8 cellular contexts compared by ENCODE assay signal in the genomic region with DNA sequence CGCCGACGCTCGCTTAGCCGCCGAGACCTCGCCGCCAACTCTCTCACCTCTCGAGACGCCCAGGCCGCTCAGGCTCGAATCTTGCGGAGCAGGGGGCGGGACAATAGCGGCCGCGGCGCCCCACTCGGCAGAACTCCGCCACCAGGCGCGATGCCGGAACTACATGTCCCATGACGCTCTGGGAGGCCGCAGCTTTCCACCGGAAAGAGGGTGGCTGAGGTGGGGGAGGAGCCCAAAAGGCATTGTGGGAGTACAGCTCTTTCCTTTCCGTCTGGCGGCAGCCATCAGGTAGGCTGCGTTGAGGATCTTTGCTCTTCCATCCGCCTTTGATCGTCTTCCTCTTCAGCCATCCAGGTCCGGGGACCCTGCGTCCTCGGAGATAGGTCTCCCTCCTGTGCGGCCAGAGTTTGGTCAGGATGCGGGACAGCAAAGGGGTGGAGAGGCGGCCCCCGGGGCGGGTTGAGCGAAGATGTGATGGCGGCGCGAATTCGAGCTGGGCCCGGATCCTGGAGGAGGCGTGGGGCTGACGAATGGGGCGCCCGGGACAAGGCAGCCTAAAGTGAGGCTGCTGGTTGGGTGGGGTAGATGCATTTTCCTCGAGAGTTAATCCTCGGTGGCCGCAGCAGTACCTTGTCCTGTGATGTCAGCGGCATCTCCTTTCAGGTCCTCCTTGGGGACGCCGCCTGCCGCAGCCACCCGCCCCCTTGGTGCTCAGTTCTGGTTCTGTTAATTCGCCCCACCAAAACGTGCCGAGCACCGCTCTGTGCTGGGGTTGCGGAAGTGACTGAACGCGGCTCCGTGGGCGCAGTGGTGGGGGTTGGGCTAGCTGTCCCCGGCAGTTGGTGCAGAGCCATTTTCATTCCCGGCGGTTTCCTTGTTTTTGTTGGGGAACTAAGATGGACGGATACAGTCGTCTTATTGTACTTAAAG. TPM values are rescaled to one million over a fixed set of nuclear protein-coding genes. Genes with fewer than 3 reads are reported as not detected.
DNase-seq lines count a peak whose midpoint lies in the region; ATAC-seq and TF ChIP-seq lines count a peak whose summit lies in the region.

TSS of gene NKIRAS1 (minus strand) at position 105 of the 930 bp plus-strand sequence. CDS start 6,086 bp downstream, outside the sequence.
TSS of gene RPL15 (plus strand) at position 247 of the 930 bp plus-strand sequence. CDS start 728 bp downstream, outside the sequence.

- H3K4me3 ChIP-seq in GM12875 (ENCODE audit: low read depth, low read length): peak within 1 kb of the TSS; percentile 88

- TF ChIP-seq CTCF in GM12875 (IDR thresholded peaks at IDR 0.05; ENCODE audit: borderline replicate concordance, insufficient read depth, low read depth, low read length) (0 out of 2 replicates have a peak, but pooled peaks have one; percentile 11), progenitor cell of endocrine pancreas (IDR thresholded peaks at IDR 0.05; ENCODE audit: unreplicated experiment) (peak; percentile 54)

- H3K9me3 Mint-ChIP-seq in progenitor cell of endocrine pancreas (ENCODE audit: low read depth): peaks cover 3% of the 10 kb centered on the region

- peak; percentile 96 for ATAC-seq in HG02798 (IDR thresholded peaks at IDR 0.05; ENCODE audit: poor library complexity, unreplicated experiment)
- peak; percentile 98 for ATAC-seq in left cardiac atrium

- H3K4me3 Mint-ChIP-seq in progenitor cell of endocrine pancreas (ENCODE audit: low read depth): peak within 1 kb of the TSS; percentile 100

- H3K27me3 Mint-ChIP-seq in progenitor cell of endocrine pancreas: no peaks in the 10 kb centered on the region

- DNase-seq in NCI-H1436 (lab: John Stamatoyannopoulos, UW): peak; percentile 87
- DNase-seq in T follicular helper cell (ENCODE audit: low read depth): peak; percentile 96
- DNase-seq in amniotic epithelial cell (ENCODE audit: low read depth): peak; percentile 95
- peak; percentile 98 for DNase-seq in left cardiac atrium
- DNase-seq in progenitor cell of endocrine pancreas (ENCODE audit: low spot score, unreplicated experiment): peak; percentile 94
- DNase-seq in ureter (ENCODE audit: low spot score): peak; percentile 98

- H3K4me1 Mint-ChIP-seq in progenitor cell of endocrine pancreas (ENCODE audit: low read depth): peaks cover 46% of the 10 kb centered on the region

- peak within 1 kb of the TSS; percentile 100 for H3K27ac Mint-ChIP-seq in progenitor cell of endocrine pancreas

- peaks cover 28% of the 10 kb centered on the region for H3K36me3 Mint-ChIP-seq in progenitor cell of endocrine pancreas (ENCODE audit: insufficient read depth)

- intact Hi-C loops in left cardiac atrium (cut with DNase I): loop anchor here in 1 of 2 donors (2.0 kb wide), 1 partner anchor 28 kb away; the partner anchor contains the start of gene NR1D2

RNA-seq across cellular contexts. Expression of gene NKIRAS1, which starts in this region (rescaled TPM):
- total RNA-seq in left cardiac atrium (10 to 100 TPM; 12.9 to 15.4 TPM), progenitor cell of endocrine pancreas (8.5 and 9.5 TPM in 2 replicates), ureter (4.9 TPM)

RNA-seq across cellular contexts. Expression of gene RPL15, which starts in this region (rescaled TPM):
- total RNA-seq in left cardiac atrium: 1,000 to 10,000 TPM; 1,012 to 1,091 TPM
- total RNA-seq in progenitor cell of endocrine pancreas: 1,859 and 1,922 TPM in 2 replicates
- total RNA-seq in ureter: 1,981 TPM

Comparison
In these comparisons a context has a peak if more than half of its experiments do, and no peak if none do; other contexts are left out.
1. Peak in every context shown above with its lines: DNase-seq, ATAC-seq and H3K4me3 ChIP-seq.